In genomic region chr5:144248015-144248414, GRCh38 we compare ENCODE assay signal across 28 cellular contexts.
"Had no signal": no experiment of that assay in that cellular context is flagged by ENCODE, and none has a peak within 500 bp of the region (broad histone marks: within the 10 kb centered on the region; RNA-seq: fewer than 3 reads in every experiment).

No MANE protein-coding gene starts in this region.

- DNase-seq: activated CD4-positive, alpha-beta T cell treated with anti-CD3 and anti-CD28 coated beads for 48 hours; activated CD4-positive, alpha-beta T cell treated with anti-CD3 and anti-CD28 coated beads, Interleukin-2, amount 50 U/mL, for 4 hours; activated CD4-positive, CD25-positive, alpha-beta regulatory T cell treated with anti-CD3 and anti-CD28 coated beads, Interleukin-2, amount 50 U/mL, for 72 hours; activated CD8-positive, alpha-beta memory T cell treated with anti-CD3 and anti-CD28 coated beads, Interleukin-2, amount 50 U/mL, for 48 hours; activated CD8-positive, alpha-beta T cell treated with anti-CD3 and anti-CD28 coated beads, Interleukin-2, amount 10 ng/mL, durations not matched to agents 7 days and 5 days; activated effector memory CD4-positive, alpha-beta T cell treated with Interleukin-2 at 50 U/mL for 16 hours; activated naive CD4-positive, alpha-beta T cell; activated T-cell treated with anti-CD3 and anti-CD28 coated beads, Interleukin-2, amount 50 U/mL, for 1 hour; aorta; central memory CD4-positive, alpha-beta T cell; KG1; NCI-H1092 treated with DMSO at 0.1 percent for 48 hours; NCI-H1417 treated with DMSO at 0.1 percent for 48 hours; NCI-H1694 treated with DMSO at 0.1 percent for 48 hours; NCI-H2081; NCI-H2171; NCI-H2227 treated with DMSO at 0.1 percent for 48 hours; NCI-H446 treated with DMSO at 0.1 percent for 48 hours; NCI-H524 treated with DMSO at 0.1 percent for 48 hours; NCI-H774; NK-92 treated with Interleukin-12 subunit alpha and Interleukin-12 subunit beta, amount 100 ng/mL, for 24 hours; Peyer's patch; SHP77 had no signal

- H3K36me3 Mint-ChIP-seq: activated naive CD4-positive, alpha-beta T cell treated with anti-CD3 and anti-CD28 coated beads, Interleukin-2, amount 50 U/mL, for 24 hours; WTC11 had no signal

- H3K4me3 Mint-ChIP-seq: activated CD8-positive, alpha-beta T cell treated with anti-CD3 and anti-CD28 coated beads, Interleukin-2, amount 10 ng/mL, durations not matched to agents 7 days and 5 days; activated naive CD4-positive, alpha-beta T cell treated with anti-CD3 and anti-CD28 coated beads, Interleukin-2, amount 50 U/mL, for 24 hours; activated T-helper 1 cell treated with anti-CD3 and anti-CD28 coated beads, Interleukin-12 subunit alpha, Interleukin-12 subunit beta, Interleukin-2, Interleukin-4 antibody, amounts not matched to agents 30 ng/mL and 10 ng/mL and 1 ng/mL, durations not matched to agents 14 hours and 24 hours and 36 hours; T-helper 1 cell treated with Interleukin-12 subunit alpha and Interleukin-12 subunit beta and Interleukin-4 antibody, amounts not matched to agents 30 μg/mL and 1 μg/mL, for 36 hours; WTC11 had no signal

- H3K27ac ChIP-seq: Peyer's patch had no signal

- H3K27me3 ChIP-seq: Peyer's patch had no signal

- H3K9me3 ChIP-seq: Peyer's patch had no signal

- H3K4me3 ChIP-seq: Peyer's patch had no signal

- H3K9me3 Mint-ChIP-seq: activated naive CD4-positive, alpha-beta T cell treated with anti-CD3 and anti-CD28 coated beads, Interleukin-2, amount 50 U/mL, for 24 hours; activated T-helper 1 cell treated with anti-CD3 and anti-CD28 coated beads, Interleukin-12 subunit alpha, Interleukin-12 subunit beta, Interleukin-2, Interleukin-4 antibody, amounts not matched to agents 30 ng/mL and 10 ng/mL and 1 ng/mL, durations not matched to agents 14 hours and 24 hours and 36 hours; T-helper 1 cell treated with Interleukin-12 subunit alpha and Interleukin-12 subunit beta and Interleukin-4 antibody, amounts not matched to agents 30 μg/mL and 1 μg/mL, for 36 hours; WTC11 had no signal

- H3K36me3 ChIP-seq: Peyer's patch had no signal

- H3K4me1 Mint-ChIP-seq: activated naive CD4-positive, alpha-beta T cell treated with anti-CD3 and anti-CD28 coated beads, Interleukin-2, amount 50 U/mL, for 24 hours had no signal

- H3K4me1 ChIP-seq: Peyer's patch had no signal

- ATAC-seq: activated CD8-positive, alpha-beta T cell treated with anti-CD3 and anti-CD28 coated beads, Interleukin-2, amount 10 ng/mL, durations not matched to agents 7 days and 5 days; WTC11 had no signal

- H3K27ac Mint-ChIP-seq: activated CD8-positive, alpha-beta T cell treated with anti-CD3 and anti-CD28 coated beads, Interleukin-2, amount 10 ng/mL, durations not matched to agents 7 days and 5 days; activated naive CD4-positive, alpha-beta T cell treated with anti-CD3 and anti-CD28 coated beads, Interleukin-2, amount 50 U/mL, for 24 hours; activated T-helper 1 cell treated with anti-CD3 and anti-CD28 coated beads, Interleukin-12 subunit alpha, Interleukin-12 subunit beta, Interleukin-2, Interleukin-4 antibody, amounts not matched to agents 30 ng/mL and 10 ng/mL and 1 ng/mL, durations not matched to agents 14 hours and 24 hours and 36 hours; T-helper 1 cell treated with Interleukin-12 subunit alpha and Interleukin-12 subunit beta and Interleukin-4 antibody, amounts not matched to agents 30 μg/mL and 1 μg/mL, for 36 hours; WTC11 had no signal

- FAIRE-seq: bronchial epithelial cell had no signal
